Comparison of ENCODE assay signal across 10 cellular contexts in genomic region chr3:128805771-128806170, GRCh38.
DNase-seq lines count a peak whose midpoint lies in the region; ATAC-seq and TF ChIP-seq lines count a peak whose summit lies in the region.
"Had no signal": no experiment of that assay in that cellular context is flagged by ENCODE, and none has a peak within 500 bp of the region (broad histone marks: within the 10 kb centered on the region; RNA-seq: fewer than 3 reads in every experiment).

No MANE protein-coding gene starts in this region.

- H3K27me3 ChIP-seq in heart left ventricle, result no peaks in the 10 kb centered on the region
- H3K27me3 ChIP-seq in upper lobe of left lung, result no peaks in the 10 kb centered on the region
- no peaks in the 10 kb centered on the region for H3K27me3 ChIP-seq in Peyer's patch

- CTCF ChIA-PET in T-cell (lab: Charles Lee), result no interaction called here

- H3K27me3 Mint-ChIP-seq in T-cell, result no peaks in the 10 kb centered on the region

- ATAC-seq in heart left ventricle, result no peak
- no peak for ATAC-seq in T-cell (replicated peaks in 1 of 4)
- peak in 1 of 2 donors; percentile 60 for ATAC-seq in upper lobe of left lung (ENCODE audit: low FRiP score in 2 of 2)

- WGBS in heart left ventricle, 4 donors, result 79 to 85% (median 84%) methylated on average over 4 of the region's 4 CpGs
- WGBS in upper lobe of left lung, 2 donors, result 73 to 75% methylated on average over 4 of the region's 4 CpGs

- H3K27ac Mint-ChIP-seq in T-cell, result peak overlapping the region; percentile 90 to 94

- peaks cover 0 to 56% (median 45%) of the 10 kb centered on the region in 9 donors for H3K36me3 ChIP-seq in heart left ventricle
- H3K36me3 ChIP-seq in upper lobe of left lung, result peaks cover 0 to 58% (median 24%) of the 10 kb centered on the region in 4 donors
- H3K36me3 ChIP-seq in Peyer's patch, result peaks cover 0 to 39% (median 0%) of the 10 kb centered on the region in 3 donors

- peaks cover 0 to 91% (median 73%) of the 10 kb centered on the region in 12 donors for H3K4me1 ChIP-seq in heart left ventricle
- peaks cover 28 to 53% (median 39%) of the 10 kb centered on the region in 4 donors for H3K4me1 ChIP-seq in upper lobe of left lung
- peaks cover 0 to 25% (median 2%) of the 10 kb centered on the region in 4 donors for H3K4me1 ChIP-seq in Peyer's patch

- no peaks in the 10 kb centered on the region for H3K9me3 ChIP-seq in heart left ventricle
- H3K9me3 ChIP-seq in upper lobe of left lung, result no peaks in the 10 kb centered on the region
- no peaks in the 10 kb centered on the region for H3K9me3 ChIP-seq in Peyer's patch

- H3K27ac ChIP-seq in heart left ventricle, result peak overlapping the region in 10 of 12 donors; percentile 17 to 91 (median 86)
- peak overlapping the region in 3 of 4 donors; percentile 8 to 83 (median 44) for H3K27ac ChIP-seq in upper lobe of left lung
- H3K27ac ChIP-seq in Peyer's patch, result peak overlapping the region in 2 of 4 donors; percentile 58 to 77

- no peak for TF ChIP-seq EP300 in upper lobe of left lung (IDR thresholded peaks at IDR 0.05)

- H3K9me3 Mint-ChIP-seq in T-cell, result no peaks in the 10 kb centered on the region

- DNase-seq in heart left ventricle (no peak), cardiac septum (ENCODE audit: low spot score) (no peak), T-cell (no peak), fibroblast of pulmonary artery (ENCODE audit: low read depth) (peak; percentile 31), upper lobe of left lung (no peak), DMS53 treated with DMSO at 0.1 percent for 48 hours (lab: John Stamatoyannopoulos, UW; ENCODE audit: unreplicated experiment) (no peak), Peyer's patch (no peak), NAMALWA (ENCODE audit: low spot score) (no peak)
- DNase-seq: activated CD4-positive, CD25-positive, alpha-beta regulatory T cell; stimulated activated CD4-positive, alpha-beta T cell treated with anti-CD3 and anti-CD28 coated beads, Interleukin-4, amount 100 ng/mL, for 1 hour had no signal

- H3K4me1 Mint-ChIP-seq in T-cell, result peaks cover 67 to 69% (median 67%) of the 10 kb centered on the region in 3 donors

- POLR2A ChIA-PET in T-cell (lab: Charles Lee), result no interaction called here

- intact Hi-C loops in heart left ventricle (cut with DNase I) (no loop called here), cardiac septum (cut with DNase I) (no loop called here)

- H3K36me3 Mint-ChIP-seq in T-cell, result peaks cover 47% of the 10 kb centered on the region

- TF ChIP-seq POLR2A in heart left ventricle (IDR thresholded peaks at IDR 0.05) (no peak), upper lobe of left lung (IDR thresholded peaks at IDR 0.05) (no peak), Peyer's patch (IDR thresholded peaks at IDR 0.05) (no peak)

- H3K4me3 ChIP-seq in heart left ventricle (no peak overlapping the region), fibroblast of pulmonary artery (replicated peaks; ENCODE audit: low read depth, low read length) (no peak overlapping the region), upper lobe of left lung (no peak overlapping the region), Peyer's patch (no peak overlapping the region)

- peak overlapping the region in 2 of 3 donors; percentile 31 to 35 for H3K4me3 Mint-ChIP-seq in T-cell

- no peak for TF ChIP-seq CTCF in heart left ventricle (IDR thresholded peaks at IDR 0.05)
- no peak for TF ChIP-seq CTCF in fibroblast of pulmonary artery (IDR thresholded peaks at IDR 0.05; ENCODE audit: low read length, missing control alignments)
- no peak for TF ChIP-seq CTCF in upper lobe of left lung (IDR thresholded peaks at IDR 0.05)
- no peak for TF ChIP-seq CTCF in Peyer's patch (IDR thresholded peaks at IDR 0.05)
